17 cellular contexts compared by ENCODE assay signal in genomic region chr11:97610000-97610399, GRCh38.
DNase-seq lines count a peak whose midpoint lies in the region; ATAC-seq and TF ChIP-seq lines count a peak whose summit lies in the region.
"Had no signal": no experiment of that assay in that cellular context is flagged by ENCODE, and none has a peak within 500 bp of the region (broad histone marks: within the 10 kb centered on the region; RNA-seq: fewer than 3 reads in every experiment).

No MANE protein-coding gene starts in this region.

- H3K23ac ChIP-seq in IMR-90 (ENCODE audit: low read depth, low read length) = no peak overlapping the region

- H3K4me1 ChIP-seq in IMR-90 (ENCODE audit: control insufficient read depth, insufficient read depth, low read length) = no peaks in the 10 kb centered on the region
- H3K4me1 ChIP-seq: adrenal gland, colonic mucosa, neural progenitor cell, vagina had no signal

- ATAC-seq in IMR-90 (ENCODE audit: low read depth) (no peak), GM19455 (IDR thresholded peaks at IDR 0.05; ENCODE audit: unreplicated experiment) (no peak)

- WGBS in IMR-90 (ENCODE audit: extremely low coverage in 2 of 2, insufficient read length in 1 of 2), 2 experiments = no CpG with 5 or more reads among the region's 4 CpGs

- no peak overlapping the region for H2BK120ac ChIP-seq in IMR-90 (ENCODE audit: low read depth, low read length)

- CTCF ChIA-PET in IMR-90 (lab: Yijun Ruan, JAX) = interaction anchor here (0.6 kb wide), 1 partner anchor 27 kb away, joined by 3 read pairs; no protein-coding TSS in a partner anchor

- H3K36me3 ChIP-seq in IMR-90 (ENCODE audit: control insufficient read depth, insufficient read depth, low read length) (no peaks in the 10 kb centered on the region), WERI-Rb-1 (no peaks in the 10 kb centered on the region)
- H3K36me3 ChIP-seq: adrenal gland, colonic mucosa, neural progenitor cell, vagina had no signal

- H2AK9ac ChIP-seq in IMR-90 (replicated peaks; ENCODE audit: low read depth, low read length, poor library complexity) = no peak overlapping the region

- TF ChIP-seq POLR2A in IMR-90 (IDR thresholded peaks at IDR 0.05; ENCODE audit: low read depth, low read length) = no peak

- H3K18ac ChIP-seq in IMR-90 (ENCODE audit: low read depth, low read length) = no peak overlapping the region

- peaks cover 20% of the 10 kb centered on the region for H3K9me3 ChIP-seq in IMR-90 (ENCODE audit: control insufficient read depth, insufficient read depth, low read length)
- no peaks in the 10 kb centered on the region for H3K9me3 ChIP-seq in WERI-Rb-1 (ENCODE audit: severe bottlenecking)
- H3K9me3 ChIP-seq: adrenal gland, colonic mucosa, vagina had no signal

- H2AK5ac ChIP-seq in IMR-90 (ENCODE audit: low read depth, low read length) = no peak overlapping the region

- no peak overlapping the region for H2BK20ac ChIP-seq in IMR-90 (ENCODE audit: low read depth, low read length)

- no peak overlapping the region for H3K27ac ChIP-seq in IMR-90 (ENCODE audit: insufficient read depth, low read length)
- no peak overlapping the region for H3K27ac ChIP-seq in WERI-Rb-1
- H3K27ac ChIP-seq: adrenal gland, colonic mucosa, neural progenitor cell, vagina, VCaP had no signal

- H3K79me1 ChIP-seq in IMR-90 (ENCODE audit: low read depth in 1 of 2, low read length in 2 of 2) = no peaks in the 10 kb centered on the region

- H2AFZ ChIP-seq in IMR-90 (replicated peaks; ENCODE audit: low read length, poor library complexity) = no peak overlapping the region
- H2AFZ ChIP-seq: neural progenitor cell had no signal

- H3K4me3 ChIP-seq in IMR-90 (ENCODE audit: insufficient read depth, low read depth, low read length) (no peak overlapping the region), WERI-Rb-1 (ENCODE audit: low read depth, low read length) (no peak overlapping the region)
- H3K4me3 ChIP-seq: adrenal gland, colonic mucosa, neural progenitor cell, vagina had no signal

- no peak overlapping the region for H2BK5ac ChIP-seq in IMR-90 (ENCODE audit: low read depth, low read length, poor library complexity, severe bottlenecking)

- no peak overlapping the region for H3K4ac ChIP-seq in IMR-90 (ENCODE audit: low read depth, low read length)

- no peak overlapping the region for H4K91ac ChIP-seq in IMR-90 (ENCODE audit: insufficient read depth, low read depth, low read length)

- BruUV-seq in IMR-90 (replicated peaks; lab: Mats Ljungman, UMichigan) = no TSS peak

- POLR2A ChIA-PET in IMR-90 (lab: Charles Lee; ENCODE audit: unreplicated experiment) = no interaction called here

- intact Hi-C loops in IMR-90 (cut with micrococcal nuclease) (no loop called here), cardiac septum (cut with DNase I) (no loop called here)

- TF ChIP-seq CTCF in IMR-90 (conservative IDR thresholded peaks at IDR 0.05; ENCODE audit: low read depth, low read length) = peak; percentile 14; the same call in 1 of the 2 replicates
- TF ChIP-seq CTCF in WERI-Rb-1 (IDR thresholded peaks at IDR 0.05; ENCODE audit: low read depth, low read length) = peak; percentile 11; the same call in 1 of the 2 replicates

- H4K20me1 ChIP-seq in IMR-90 (ENCODE audit: insufficient read depth, low read length) = no peaks in the 10 kb centered on the region

- no peaks in the 10 kb centered on the region for H3K27me3 ChIP-seq in IMR-90 (ENCODE audit: control insufficient read depth, insufficient read depth, low read length)
- H3K27me3 ChIP-seq in WERI-Rb-1 (ENCODE audit: insufficient read depth, low read depth, severe bottlenecking) = no peaks in the 10 kb centered on the region
- H3K27me3 ChIP-seq: adrenal gland, colonic mucosa, neural progenitor cell, vagina had no signal

- in situ Hi-C loops in IMR-90 (cut with MboI; ENCODE audit: low sequenced_read_pairs) = no loop called here

- H3K9ac ChIP-seq in IMR-90 (ENCODE audit: low read depth, low read length) = no peak overlapping the region
- H3K9ac ChIP-seq: neural progenitor cell had no signal

- H3K14ac ChIP-seq in IMR-90 (replicated peaks; ENCODE audit: low read depth, low read length) = no peak overlapping the region

- no peak overlapping the region for H2BK15ac ChIP-seq in IMR-90 (ENCODE audit: low read depth, low read length)

- dilution Hi-C loops in IMR-90 (cut with HindIII; ENCODE audit: low sequenced_read_pairs, unreplicated experiment) = no loop called here

- no peak overlapping the region for H4K5ac ChIP-seq in IMR-90 (ENCODE audit: low read depth, low read length)

- DNase-seq in NCI-H82 (lab: John Stamatoyannopoulos, UW) = peak; percentile 2
- no peak for DNase-seq in NCI-H82 treated with DMSO at 0.1 percent for 48 hours (lab: John Stamatoyannopoulos, UW; ENCODE audit: unreplicated experiment)
- DNase-seq in IMR-90 = no peak
- DNase-seq in WERI-Rb-1 = no peak
- peak; percentile 17 for DNase-seq in iPS-NIHi7 (ENCODE audit: extremely low spot score)
- no peak for DNase-seq in NCI-H774 (lab: John Stamatoyannopoulos, UW)
- DNase-seq in cardiac septum (ENCODE audit: low spot score) = no peak
- DNase-seq: adrenal gland; colonic mucosa; GF-D8; islet precursor cell; NCI-H1092 treated with DMSO at 0.1 percent for 48 hours; stimulated activated CD4-positive, alpha-beta T cell treated with anti-CD3 and anti-CD28 coated beads, Interleukin-15, amount 100 ng/mL, for 24 hours had no signal

- no peak overlapping the region for H3K4me2 ChIP-seq in IMR-90 (ENCODE audit: low read depth, low read length)
- H3K4me2 ChIP-seq: neural progenitor cell had no signal

- peak; percentile 21; the same call in 1 of the 2 replicates for TF ChIP-seq RAD21 in IMR-90 (IDR thresholded peaks at IDR 0.05; ENCODE audit: low read length)

- no peak overlapping the region for H4K8ac ChIP-seq in IMR-90 (ENCODE audit: low read depth in 2 of 2, low read length in 2 of 2)

- H3K56ac ChIP-seq in IMR-90 (ENCODE audit: extremely low read depth, insufficient read depth, low read length) = no peak overlapping the region

- no peaks in the 10 kb centered on the region for H3K9me1 ChIP-seq in IMR-90 (ENCODE audit: insufficient read depth, low read length)

TF ChIP-seq in IMR-90, 13 proteins besides CTCF, POLR2A, EP300 and RAD21:
- TF ChIP-seq CHD1 (IDR thresholded peaks at IDR 0.05; ENCODE audit: low read depth, low read length) (no peak), BHLHE40 (IDR thresholded peaks at IDR 0.05; ENCODE audit: low read depth, low read length) (no peak), MAZ (IDR thresholded peaks at IDR 0.05; ENCODE audit: borderline replicate concordance, low read depth, low read length) (no peak), ELK1 (IDR thresholded peaks at IDR 0.05; ENCODE audit: borderline replicate concordance, low read depth, low read length) (no peak), FOS (IDR thresholded peaks at IDR 0.05; ENCODE audit: low read depth, low read length) (no peak), RFX5 (IDR thresholded peaks at IDR 0.05; ENCODE audit: low read depth, low read length) (no peak), SMC3 (IDR thresholded peaks at IDR 0.05; ENCODE audit: low read depth, low read length) (no peak), RCOR1 (IDR thresholded peaks at IDR 0.05; ENCODE audit: insufficient replicate concordance, low read length) (no peak), NFE2L2 (IDR thresholded peaks at IDR 0.05; ENCODE audit: low read depth, low read length) (no peak)

Comparison
In these comparisons a context has a peak if more than half of its experiments do, and no peak if none do; other contexts are left out.
1. DNase-seq: peak in NCI-H82 (single experiment) and iPS-NIHi7 (single experiment); none in NCI-H82 treated with DMSO at 0.1 percent for 48 hours (single experiment), IMR-90 (single experiment), WERI-Rb-1 (single experiment), NCI-H774 (single experiment) and cardiac septum (single experiment).